1 cellular context compared by ENCODE assay signal in the genomic region with DNA sequence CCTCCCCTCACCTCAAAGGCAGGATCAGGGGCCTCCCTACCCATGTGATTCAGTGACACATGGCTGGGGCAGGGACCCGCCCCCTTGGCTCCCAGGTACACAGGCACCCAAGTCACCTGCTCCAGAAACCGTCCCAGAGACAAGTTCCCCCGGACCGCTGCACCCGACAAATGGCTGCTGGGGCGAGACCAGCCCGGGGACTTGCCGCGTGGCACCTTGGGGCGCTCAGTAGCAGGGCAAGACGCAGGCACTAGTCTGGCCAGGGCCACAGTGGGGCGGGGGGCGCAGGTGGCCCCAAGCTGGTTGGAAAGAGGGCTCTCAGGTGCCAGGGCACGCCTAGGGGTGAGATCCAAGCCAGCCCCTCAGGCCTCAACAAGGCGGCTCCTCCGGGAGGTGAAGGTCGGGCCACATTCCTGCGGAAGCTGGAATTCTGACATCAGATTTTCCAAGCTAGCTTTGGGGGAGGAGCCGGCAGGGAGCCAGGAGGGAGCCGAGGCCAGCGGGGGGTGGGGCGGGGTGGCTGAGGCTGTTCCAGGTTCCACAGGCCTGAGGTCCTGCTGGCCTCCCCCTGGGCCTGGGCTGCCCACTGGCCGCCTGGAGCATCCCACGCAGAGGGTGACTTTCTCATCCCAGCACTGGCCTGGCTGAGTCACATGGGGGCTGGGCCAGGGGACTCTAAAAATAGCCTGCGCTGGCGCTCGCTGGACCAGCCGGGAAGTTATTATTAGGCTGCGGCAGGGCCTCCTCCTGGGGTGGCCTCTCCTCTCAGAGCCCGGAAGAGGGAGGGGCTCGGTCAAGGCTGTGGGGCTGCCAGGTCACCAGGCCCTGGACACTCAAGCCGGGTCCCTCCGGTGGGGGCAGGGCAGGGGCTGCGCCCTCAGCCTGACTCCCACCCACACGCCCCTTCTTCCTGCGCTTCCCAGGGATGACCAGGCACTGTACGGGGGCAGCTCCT.
TF ChIP-seq lines count a peak whose summit lies in the region.

No MANE protein-coding gene starts in this region.

TF ChIP-seq in HepG2, 621 proteins besides CTCF, POLR2A, EP300 and RAD21 (continued from another document and continues in another):
- TF ChIP-seq, protein P1, sequence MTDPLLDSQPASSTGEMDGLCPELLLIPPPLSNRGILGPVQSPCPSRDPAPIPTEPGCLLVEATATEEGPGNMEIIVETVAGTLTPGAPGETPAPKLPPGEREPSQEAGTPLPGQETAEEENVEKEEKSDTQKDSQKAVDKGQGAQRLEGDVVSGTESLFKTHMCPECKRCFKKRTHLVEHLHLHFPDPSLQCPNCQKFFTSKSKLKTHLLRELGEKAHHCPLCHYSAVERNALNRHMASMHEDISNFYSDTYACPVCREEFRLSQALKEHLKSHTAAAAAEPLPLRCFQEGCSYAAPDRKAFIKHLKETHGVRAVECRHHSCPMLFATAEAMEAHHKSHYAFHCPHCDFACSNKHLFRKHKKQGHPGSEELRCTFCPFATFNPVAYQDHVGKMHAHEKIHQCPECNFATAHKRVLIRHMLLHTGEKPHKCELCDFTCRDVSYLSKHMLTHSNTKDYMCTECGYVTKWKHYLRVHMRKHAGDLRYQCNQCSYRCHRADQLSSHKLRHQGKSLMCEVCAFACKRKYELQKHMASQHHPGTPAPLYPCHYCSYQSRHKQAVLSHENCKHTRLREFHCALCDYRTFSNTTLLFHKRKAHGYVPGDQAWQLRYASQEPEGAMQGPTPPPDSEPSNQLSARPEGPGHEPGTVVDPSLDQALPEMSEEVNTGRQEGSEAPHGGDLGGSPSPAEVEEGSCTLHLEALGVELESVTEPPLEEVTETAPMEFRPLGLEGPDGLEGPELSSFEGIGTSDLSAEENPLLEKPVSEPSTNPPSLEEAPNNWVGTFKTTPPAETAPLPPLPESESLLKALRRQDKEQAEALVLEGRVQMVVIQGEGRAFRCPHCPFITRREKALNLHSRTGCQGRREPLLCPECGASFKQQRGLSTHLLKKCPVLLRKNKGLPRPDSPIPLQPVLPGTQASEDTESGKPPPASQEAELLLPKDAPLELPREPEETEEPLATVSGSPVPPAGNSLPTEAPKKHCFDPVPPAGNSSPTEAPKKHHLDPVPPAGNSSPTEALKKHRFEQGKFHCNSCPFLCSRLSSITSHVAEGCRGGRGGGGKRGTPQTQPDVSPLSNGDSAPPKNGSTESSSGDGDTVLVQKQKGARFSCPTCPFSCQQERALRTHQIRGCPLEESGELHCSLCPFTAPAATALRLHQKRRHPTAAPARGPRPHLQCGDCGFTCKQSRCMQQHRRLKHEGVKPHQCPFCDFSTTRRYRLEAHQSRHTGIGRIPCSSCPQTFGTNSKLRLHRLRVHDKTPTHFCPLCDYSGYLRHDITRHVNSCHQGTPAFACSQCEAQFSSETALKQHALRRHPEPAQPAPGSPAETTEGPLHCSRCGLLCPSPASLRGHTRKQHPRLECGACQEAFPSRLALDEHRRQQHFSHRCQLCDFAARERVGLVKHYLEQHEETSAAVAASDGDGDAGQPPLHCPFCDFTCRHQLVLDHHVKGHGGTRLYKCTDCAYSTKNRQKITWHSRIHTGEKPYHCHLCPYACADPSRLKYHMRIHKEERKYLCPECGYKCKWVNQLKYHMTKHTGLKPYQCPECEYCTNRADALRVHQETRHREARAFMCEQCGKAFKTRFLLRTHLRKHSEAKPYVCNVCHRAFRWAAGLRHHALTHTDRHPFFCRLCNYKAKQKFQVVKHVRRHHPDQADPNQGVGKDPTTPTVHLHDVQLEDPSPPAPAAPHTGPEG (CRISPR knock-in tag; IDR thresholded peaks at IDR 0.05): no peak
- TF ChIP-seq TRIM24 (CRISPR knock-in tag; IDR thresholded peaks at IDR 0.05): no peak
- no peak for TF ChIP-seq ZMAT3 (CRISPR knock-in tag; conservative IDR thresholded peaks at IDR 0.05)
- no peak for TF ChIP-seq PHF20 (CRISPR knock-in tag; IDR thresholded peaks at IDR 0.05)
- no peak for TF ChIP-seq KDM5A (IDR thresholded peaks at IDR 0.05; ENCODE audit: borderline replicate concordance, low read length)
- TF ChIP-seq ASH2L (IDR thresholded peaks at IDR 0.05; ENCODE audit: insufficient read length, low read depth, low read length): peak; percentile 83
- no peak for TF ChIP-seq BRCA1 (CRISPR knock-in tag; IDR thresholded peaks at IDR 0.05)
- no peak for TF ChIP-seq FOXP1 (IDR thresholded peaks at IDR 0.05)
- TF ChIP-seq FOXP1 (CRISPR knock-in tag; IDR thresholded peaks at IDR 0.05): no peak
- TF ChIP-seq KLF16 (CRISPR knock-in tag; IDR thresholded peaks at IDR 0.05): peak in 1 of 2 experiments; percentile 67; a peak in 1 of 4 replicates
- no peak for TF ChIP-seq MLLT10 (CRISPR knock-in tag; IDR thresholded peaks at IDR 0.05)
- TF ChIP-seq JUND (CRISPR knock-in tag; IDR thresholded peaks at IDR 0.05): no peak
- TF ChIP-seq ZNF33B (CRISPR knock-in tag; IDR thresholded peaks at IDR 0.05): no peak
- peak; percentile 42 for TF ChIP-seq CBX1 (IDR thresholded peaks at IDR 0.05; ENCODE audit: low read depth)
- TF ChIP-seq, protein P2, sequence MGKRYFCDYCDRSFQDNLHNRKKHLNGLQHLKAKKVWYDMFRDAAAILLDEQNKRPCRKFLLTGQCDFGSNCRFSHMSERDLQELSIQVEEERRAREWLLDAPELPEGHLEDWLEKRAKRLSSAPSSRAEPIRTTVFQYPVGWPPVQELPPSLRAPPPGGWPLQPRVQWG (CRISPR knock-in tag; IDR thresholded peaks at IDR 0.05; ENCODE audit: borderline replicate concordance, low read depth): no peak
- TF ChIP-seq, protein P3, sequence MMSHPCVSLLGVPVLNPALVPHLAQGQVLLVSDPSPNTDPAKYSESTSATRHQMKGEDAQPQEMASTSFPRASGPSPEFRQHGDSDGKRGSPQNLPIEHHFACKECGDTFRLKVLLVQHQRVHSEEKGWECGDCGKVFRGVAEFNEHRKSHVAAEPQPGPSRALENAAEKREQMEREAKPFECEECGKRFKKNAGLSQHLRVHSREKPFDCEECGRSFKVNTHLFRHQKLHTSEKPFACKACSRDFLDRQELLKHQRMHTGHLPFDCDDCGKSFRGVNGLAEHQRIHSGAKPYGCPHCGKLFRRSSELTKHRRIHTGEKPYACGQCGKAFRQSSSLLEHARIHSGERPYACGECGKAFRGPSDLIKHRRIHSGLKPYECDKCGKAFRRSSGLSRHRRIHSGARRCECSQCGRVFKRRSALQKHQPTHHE (CRISPR knock-in tag; IDR thresholded peaks at IDR 0.05; ENCODE audit: borderline replicate concordance): no peak
- TF ChIP-seq RFXAP (CRISPR knock-in tag; IDR thresholded peaks at IDR 0.05; ENCODE audit: borderline replicate concordance): no peak
- TF ChIP-seq ZNF577 (CRISPR knock-in tag; IDR thresholded peaks at IDR 0.05; ENCODE audit: borderline replicate concordance, low read depth): no peak
- TF ChIP-seq FOXA3 (CRISPR knock-in tag; IDR thresholded peaks at IDR 0.05): peak; percentile 38; the same call in 1 of the 2 replicates
- no peak for TF ChIP-seq CCDC6 (CRISPR knock-in tag; IDR thresholded peaks at IDR 0.05)
- TF ChIP-seq, protein P4, sequence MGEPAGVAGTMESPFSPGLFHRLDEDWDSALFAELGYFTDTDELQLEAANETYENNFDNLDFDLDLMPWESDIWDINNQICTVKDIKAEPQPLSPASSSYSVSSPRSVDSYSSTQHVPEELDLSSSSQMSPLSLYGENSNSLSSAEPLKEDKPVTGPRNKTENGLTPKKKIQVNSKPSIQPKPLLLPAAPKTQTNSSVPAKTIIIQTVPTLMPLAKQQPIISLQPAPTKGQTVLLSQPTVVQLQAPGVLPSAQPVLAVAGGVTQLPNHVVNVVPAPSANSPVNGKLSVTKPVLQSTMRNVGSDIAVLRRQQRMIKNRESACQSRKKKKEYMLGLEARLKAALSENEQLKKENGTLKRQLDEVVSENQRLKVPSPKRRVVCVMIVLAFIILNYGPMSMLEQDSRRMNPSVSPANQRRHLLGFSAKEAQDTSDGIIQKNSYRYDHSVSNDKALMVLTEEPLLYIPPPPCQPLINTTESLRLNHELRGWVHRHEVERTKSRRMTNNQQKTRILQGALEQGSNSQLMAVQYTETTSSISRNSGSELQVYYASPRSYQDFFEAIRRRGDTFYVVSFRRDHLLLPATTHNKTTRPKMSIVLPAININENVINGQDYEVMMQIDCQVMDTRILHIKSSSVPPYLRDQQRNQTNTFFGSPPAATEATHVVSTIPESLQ (CRISPR knock-in tag; conservative IDR thresholded peaks at IDR 0.05): no peak
- no peak for TF ChIP-seq ZNF510 (CRISPR knock-in tag; IDR thresholded peaks at IDR 0.05; ENCODE audit: low read depth)
- no peak for TF ChIP-seq ZNF674 (CRISPR knock-in tag; IDR thresholded peaks at IDR 0.05; ENCODE audit: low read depth)
- TF ChIP-seq FOSL2 (CRISPR knock-in tag; IDR thresholded peaks at IDR 0.05): peak; percentile 91
- TF ChIP-seq ZNF644 (CRISPR knock-in tag; IDR thresholded peaks at IDR 0.05; ENCODE audit: low read depth): no peak
- 0 out of 2 replicates have a peak, but pooled peaks have one; percentile 21 for TF ChIP-seq ZBTB21 (CRISPR knock-in tag; IDR thresholded peaks at IDR 0.05)
- TF ChIP-seq, protein P5, sequence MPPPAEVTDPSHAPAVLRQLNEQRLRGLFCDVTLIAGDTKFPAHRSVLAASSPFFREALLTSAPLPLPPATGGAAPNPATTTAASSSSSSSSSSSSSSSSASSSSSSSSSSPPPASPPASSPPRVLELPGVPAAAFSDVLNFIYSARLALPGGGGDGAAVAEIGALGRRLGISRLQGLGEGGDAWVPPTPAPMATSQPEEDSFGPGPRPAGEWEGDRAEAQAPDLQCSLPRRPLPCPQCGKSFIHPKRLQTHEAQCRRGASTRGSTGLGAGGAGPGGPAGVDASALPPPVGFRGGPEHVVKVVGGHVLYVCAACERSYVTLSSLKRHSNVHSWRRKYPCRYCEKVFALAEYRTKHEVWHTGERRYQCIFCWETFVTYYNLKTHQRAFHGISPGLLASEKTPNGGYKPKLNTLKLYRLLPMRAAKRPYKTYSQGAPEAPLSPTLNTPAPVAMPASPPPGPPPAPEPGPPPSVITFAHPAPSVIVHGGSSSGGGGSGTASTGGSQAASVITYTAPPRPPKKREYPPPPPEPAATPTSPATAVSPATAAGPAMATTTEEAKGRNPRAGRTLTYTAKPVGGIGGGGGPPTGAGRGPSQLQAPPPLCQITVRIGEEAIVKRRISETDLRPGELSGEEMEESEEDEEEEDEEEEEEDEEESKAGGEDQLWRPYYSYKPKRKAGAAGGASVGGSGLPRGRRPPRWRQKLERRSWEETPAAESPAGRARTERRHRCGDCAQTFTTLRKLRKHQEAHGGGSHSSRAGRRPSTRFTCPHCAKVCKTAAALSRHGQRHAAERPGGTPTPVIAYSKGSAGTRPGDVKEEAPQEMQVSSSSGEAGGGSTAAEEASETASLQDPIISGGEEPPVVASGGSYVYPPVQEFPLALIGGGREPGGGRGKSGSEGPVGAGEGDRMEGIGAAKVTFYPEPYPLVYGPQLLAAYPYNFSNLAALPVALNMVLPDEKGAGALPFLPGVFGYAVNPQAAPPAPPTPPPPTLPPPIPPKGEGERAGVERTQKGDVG (CRISPR knock-in tag; IDR thresholded peaks at IDR 0.05; ENCODE audit: borderline replicate concordance): no peak
- no peak for TF ChIP-seq MED13 (CRISPR knock-in tag; IDR thresholded peaks at IDR 0.05)
- TF ChIP-seq, protein P6, sequence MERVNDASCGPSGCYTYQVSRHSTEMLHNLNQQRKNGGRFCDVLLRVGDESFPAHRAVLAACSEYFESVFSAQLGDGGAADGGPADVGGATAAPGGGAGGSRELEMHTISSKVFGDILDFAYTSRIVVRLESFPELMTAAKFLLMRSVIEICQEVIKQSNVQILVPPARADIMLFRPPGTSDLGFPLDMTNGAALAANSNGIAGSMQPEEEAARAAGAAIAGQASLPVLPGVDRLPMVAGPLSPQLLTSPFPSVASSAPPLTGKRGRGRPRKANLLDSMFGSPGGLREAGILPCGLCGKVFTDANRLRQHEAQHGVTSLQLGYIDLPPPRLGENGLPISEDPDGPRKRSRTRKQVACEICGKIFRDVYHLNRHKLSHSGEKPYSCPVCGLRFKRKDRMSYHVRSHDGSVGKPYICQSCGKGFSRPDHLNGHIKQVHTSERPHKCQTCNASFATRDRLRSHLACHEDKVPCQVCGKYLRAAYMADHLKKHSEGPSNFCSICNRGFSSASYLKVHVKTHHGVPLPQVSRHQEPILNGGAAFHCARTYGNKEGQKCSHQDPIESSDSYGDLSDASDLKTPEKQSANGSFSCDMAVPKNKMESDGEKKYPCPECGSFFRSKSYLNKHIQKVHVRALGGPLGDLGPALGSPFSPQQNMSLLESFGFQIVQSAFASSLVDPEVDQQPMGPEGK (CRISPR knock-in tag; IDR thresholded peaks at IDR 0.05): peak; percentile 64
- no peak for TF ChIP-seq ZNF782 (CRISPR knock-in tag; IDR thresholded peaks at IDR 0.05; ENCODE audit: borderline replicate concordance)
- TF ChIP-seq ATAD3A (CRISPR knock-in tag; IDR thresholded peaks at IDR 0.05): no peak
- TF ChIP-seq RELA (CRISPR knock-in tag; IDR thresholded peaks at IDR 0.05): 0 out of 2 replicates have a peak, but pooled peaks have one; percentile 17
- no peak for TF ChIP-seq RFX1 (IDR thresholded peaks at IDR 0.05)
- TF ChIP-seq TEAD3 (CRISPR knock-in tag; optimal IDR thresholded peaks at IDR 0.05; ENCODE audit: borderline replicate concordance): peak; percentile 93
- TF ChIP-seq HNRNPH1 (optimal IDR thresholded peaks at IDR 0.05; ENCODE audit: low read depth, low read length): no peak
- TF ChIP-seq, protein P7, sequence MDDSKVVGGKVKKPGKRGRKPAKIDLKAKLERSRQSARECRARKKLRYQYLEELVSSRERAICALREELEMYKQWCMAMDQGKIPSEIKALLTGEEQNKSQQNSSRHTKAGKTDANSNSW (CRISPR knock-in tag; IDR thresholded peaks at IDR 0.05; ENCODE audit: borderline replicate concordance): no peak
- no peak for TF ChIP-seq GZF1 (CRISPR knock-in tag; IDR thresholded peaks at IDR 0.05)
- TF ChIP-seq, protein P8, sequence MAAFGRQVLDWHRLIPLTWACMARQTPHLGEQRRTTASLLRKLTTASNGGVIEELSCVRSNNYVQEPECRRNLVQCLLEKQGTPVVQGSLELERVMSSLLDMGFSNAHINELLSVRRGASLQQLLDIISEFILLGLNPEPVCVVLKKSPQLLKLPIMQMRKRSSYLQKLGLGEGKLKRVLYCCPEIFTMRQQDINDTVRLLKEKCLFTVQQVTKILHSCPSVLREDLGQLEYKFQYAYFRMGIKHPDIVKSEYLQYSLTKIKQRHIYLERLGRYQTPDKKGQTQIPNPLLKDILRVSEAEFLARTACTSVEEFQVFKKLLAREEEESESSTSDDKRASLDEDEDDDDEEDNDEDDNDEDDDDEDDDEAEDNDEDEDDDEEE (CRISPR knock-in tag; IDR thresholded peaks at IDR 0.05): no peak
- no peak for TF ChIP-seq ZNF75D (CRISPR knock-in tag; IDR thresholded peaks at IDR 0.05; ENCODE audit: borderline replicate concordance)
- no peak for TF ChIP-seq ZNF232 (CRISPR knock-in tag; IDR thresholded peaks at IDR 0.05; ENCODE audit: borderline replicate concordance)
- peak; percentile 96 for TF ChIP-seq SP5 (CRISPR knock-in tag; IDR thresholded peaks at IDR 0.05; ENCODE audit: borderline replicate concordance, low read depth)
- no peak for TF ChIP-seq SP2 (CRISPR knock-in tag; IDR thresholded peaks at IDR 0.05)
- no peak for TF ChIP-seq ZNF329 (CRISPR knock-in tag; IDR thresholded peaks at IDR 0.05; ENCODE audit: low read depth)
- TF ChIP-seq ZNF850 (CRISPR knock-in tag; conservative IDR thresholded peaks at IDR 0.05): no peak
- no peak for TF ChIP-seq RBM22 (optimal IDR thresholded peaks at IDR 0.05; ENCODE audit: low read length)
- TF ChIP-seq, protein P9, sequence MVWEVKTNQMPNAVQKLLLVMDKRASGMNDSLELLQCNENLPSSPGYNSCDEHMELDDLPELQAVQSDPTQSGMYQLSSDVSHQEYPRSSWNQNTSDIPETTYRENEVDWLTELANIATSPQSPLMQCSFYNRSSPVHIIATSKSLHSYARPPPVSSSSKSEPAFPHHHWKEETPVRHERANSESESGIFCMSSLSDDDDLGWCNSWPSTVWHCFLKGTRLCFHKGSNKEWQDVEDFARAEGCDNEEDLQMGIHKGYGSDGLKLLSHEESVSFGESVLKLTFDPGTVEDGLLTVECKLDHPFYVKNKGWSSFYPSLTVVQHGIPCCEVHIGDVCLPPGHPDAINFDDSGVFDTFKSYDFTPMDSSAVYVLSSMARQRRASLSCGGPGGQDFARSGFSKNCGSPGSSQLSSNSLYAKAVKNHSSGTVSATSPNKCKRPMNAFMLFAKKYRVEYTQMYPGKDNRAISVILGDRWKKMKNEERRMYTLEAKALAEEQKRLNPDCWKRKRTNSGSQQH (CRISPR knock-in tag; IDR thresholded peaks at IDR 0.05; ENCODE audit: low read depth): no peak
